3 cellular contexts compared by ENCODE assay signal in genomic region chr10:2036209-2036608, GRCh38.
TF ChIP-seq lines count a peak whose summit lies in the region.

No MANE protein-coding gene starts in this region.

TF ChIP-seq in HepG2, 621 proteins besides CTCF, POLR2A, EP300 and RAD21:
- TF ChIP-seq NFE2L2 (IDR thresholded peaks at IDR 0.05; ENCODE audit: low read length) (peak; percentile 55; the same call in 1 of the 2 replicates), PCBP2 (optimal IDR thresholded peaks at IDR 0.05; ENCODE audit: low read depth, low read length, poor library complexity, severe bottlenecking) (no peak)
TF ChIP-seq in HepG2: peak in this region for 1.

TF ChIP-seq in A549, 52 proteins besides CTCF, POLR2A, EP300 and RAD21:
- no peak for TF ChIP-seq REST (IDR thresholded peaks at IDR 0.05)
- TF ChIP-seq MAFK (IDR thresholded peaks at IDR 0.05; ENCODE audit: partially characterized antibody), result peak; percentile 57

TF ChIP-seq in IMR-90, 13 proteins besides CTCF, POLR2A, EP300 and RAD21:
- TF ChIP-seq MAZ (IDR thresholded peaks at IDR 0.05; ENCODE audit: borderline replicate concordance, low read depth, low read length) (no peak), NFE2L2 (IDR thresholded peaks at IDR 0.05; ENCODE audit: low read depth, low read length) (peak; percentile 50; the same call in 1 of the 2 replicates)
